In genomic region chr3:72436863-72437592, GRCh38 we compare ENCODE assay signal across 12 cellular contexts.
"Had no signal": no experiment of that assay in that cellular context is flagged by ENCODE, and none has a peak within 500 bp of the region (broad histone marks: within the 10 kb centered on the region; RNA-seq: fewer than 3 reads in every experiment).

No MANE protein-coding gene starts in this region.

- ATAC-seq: body of pancreas, left ventricle myocardium superior had no signal

- H3K27me3 Mint-ChIP-seq: activated naive CD4-positive, alpha-beta T cell treated with anti-CD3 and anti-CD28 coated beads, Interleukin-2, amount 10 ng/mL, durations not matched to agents 7 days and 5 days; natural killer cell treated with Interleukin-12 subunit alpha and Interleukin-12 subunit beta and Interleukin-15 and Interleukin-18, amount 100 ng/mL, for 72 hours; stimulated activated naive B cell treated with anti-CD40 and anti-IgM and Interleukin-4, amounts not matched to agents 10 μg/mL and 1 μg/mL and 100 μg/mL, for 72 hours had no signal

- H3K27ac Mint-ChIP-seq: activated naive CD4-positive, alpha-beta T cell treated with anti-CD3 and anti-CD28 coated beads, Interleukin-2, amount 10 ng/mL, durations not matched to agents 7 days and 5 days; natural killer cell treated with Interleukin-12 subunit alpha and Interleukin-12 subunit beta and Interleukin-15 and Interleukin-18, amount 100 ng/mL, for 72 hours; stimulated activated naive B cell treated with anti-CD40 and anti-IgM and Interleukin-4, amounts not matched to agents 10 μg/mL and 1 μg/mL and 100 μg/mL, for 72 hours had no signal

- H3K4me3 Mint-ChIP-seq: activated naive CD4-positive, alpha-beta T cell treated with anti-CD3 and anti-CD28 coated beads, Interleukin-2, amount 10 ng/mL, durations not matched to agents 7 days and 5 days; natural killer cell treated with Interleukin-12 subunit alpha and Interleukin-12 subunit beta and Interleukin-15 and Interleukin-18, amount 100 ng/mL, for 72 hours; stimulated activated naive B cell treated with anti-CD40 and anti-IgM and Interleukin-4, amounts not matched to agents 10 μg/mL and 1 μg/mL and 100 μg/mL, for 72 hours had no signal

- DNase-seq: activated naive CD4-positive, alpha-beta T cell treated with anti-CD3 and anti-CD28 coated beads, Interleukin-2, amount 10 ng/mL, durations not matched to agents 7 days and 5 days; amniotic stem cell; body of pancreas; colonic mucosa; kidney; left ventricle myocardium superior; mesenchymal stem cell; stimulated activated CD4-positive, alpha-beta T cell treated with anti-CD3 and anti-CD28 coated beads, Interleukin-2, amount 100 ng/mL, for 48 hours; stimulated activated naive B cell treated with anti-CD40 and anti-IgM and Interleukin-4, amounts not matched to agents 10 μg/mL and 1 μg/mL and 100 μg/mL, for 72 hours; substantia nigra; T1000 had no signal

- H3K9me3 Mint-ChIP-seq: activated naive CD4-positive, alpha-beta T cell treated with anti-CD3 and anti-CD28 coated beads, Interleukin-2, amount 10 ng/mL, durations not matched to agents 7 days and 5 days; natural killer cell treated with Interleukin-12 subunit alpha and Interleukin-12 subunit beta and Interleukin-15 and Interleukin-18, amount 100 ng/mL, for 72 hours; stimulated activated naive B cell treated with anti-CD40 and anti-IgM and Interleukin-4, amounts not matched to agents 10 μg/mL and 1 μg/mL and 100 μg/mL, for 72 hours had no signal
